8 cellular contexts compared by ENCODE assay signal in genomic region chr14:73886449-73887115, GRCh38. TPM values are rescaled to one million over a fixed set of nuclear protein-coding genes. Genes with fewer than 3 reads are reported as not detected.
DNase-seq lines count a peak whose midpoint lies in the region; ATAC-seq, FAIRE-seq and TF ChIP-seq lines count a peak whose summit lies in the region.

Gene ZNF410 (plus strand): TSS chr14:73886859. CDS start chr14:73892176, 5,317 bp downstream.

- H3K27ac Mint-ChIP-seq in Calu3 (ENCODE audit: unreplicated experiment) (peak within 1 kb of the TSS; percentile 51), mesothelial cell of epicardium (peak within 1 kb of the TSS; percentile 99)

- TF ChIP-seq CTCF in Calu3 (IDR thresholded peaks at IDR 0.05; ENCODE audit: unreplicated experiment): no peak
- TF ChIP-seq CTCF in OCI-LY1 (IDR thresholded peaks at IDR 0.05; ENCODE audit: low read length): no peak
- no peak for TF ChIP-seq CTCF in mesothelial cell of epicardium (IDR thresholded peaks at IDR 0.05; ENCODE audit: unreplicated experiment)

- H3K9ac ChIP-seq in HUES64 (ENCODE audit: low read depth, low read length) (peak within 1 kb of the TSS; percentile 78), OCI-LY1 (ENCODE audit: low read length) (peak within 1 kb of the TSS; percentile 97)

- peak; percentile 87 for ATAC-seq in GM21447 (IDR thresholded peaks at IDR 0.05; ENCODE audit: unreplicated experiment)

- H4K20me1 ChIP-seq in OCI-LY1 (ENCODE audit: insufficient read depth, low read length): no peaks in the 10 kb centered on the region

- peak; percentile 90 for DNase-seq in Calu3
- peak; percentile 88 for DNase-seq in activated CD8-positive, alpha-beta memory T cell treated with anti-CD3 and anti-CD28 coated beads, Interleukin-2, amount 50 U/mL, for 4 hours
- DNase-seq in mesothelial cell of epicardium (ENCODE audit: low spot score in 2 of 2, unreplicated experiment in 2 of 2): peak; percentile 79 to 87
- DNase-seq in stimulated activated CD8-positive, alpha-beta memory T cell treated with anti-CD3 and anti-CD28 coated beads, Interleukin-15, amount 100 ng/mL, for 48 hours (ENCODE audit: low read depth in 2 of 2): peak; percentile 94 to 96

- H3K4me1 ChIP-seq in HUES64 (ENCODE audit: insufficient read depth, low read length) (peaks cover 9% of the 10 kb centered on the region; the same call in 1 of the 2 replicates), OCI-LY1 (ENCODE audit: insufficient read depth, low read length, severe bottlenecking) (peaks cover 37% of the 10 kb centered on the region)

- under 1% methylated on average over 58 of the region's 58 CpGs for WGBS in HUES64

- no peaks in the 10 kb centered on the region for H3K9me2 ChIP-seq in OCI-LY1 (ENCODE audit: low read depth, low read length)

- H3K4me2 ChIP-seq in OCI-LY1 (ENCODE audit: low read length): peak within 1 kb of the TSS; percentile 87

- CTCF ChIA-PET in Calu3 (lab: Charles Lee): interaction anchor here (0.5 to 1.6 kb wide), 4 partner anchors 126 to 694 kb away, joined by 3 to 6 read pairs (median 4); a partner anchor contains a TSS

- intact Hi-C loops in Calu3 (cut with micrococcal nuclease; ENCODE audit: unreplicated experiment): loop anchor here (10.0 kb wide), 1 partner anchor 148 kb away; no protein-coding TSS in a partner anchor

- H3F3A ChIP-seq in OCI-LY1 (ENCODE audit: insufficient read depth, low read length): peaks cover 3% of the 10 kb centered on the region; the same call in 1 of the 2 replicates

- H3K9me3 ChIP-seq in HUES64 (ENCODE audit: insufficient read depth, low read depth, low read length) (no peaks in the 10 kb centered on the region), OCI-LY1 (ENCODE audit: low read length) (no peaks in the 10 kb centered on the region)

- H3K4me3 Mint-ChIP-seq in Calu3 (ENCODE audit: low read depth, unreplicated experiment) (peak within 1 kb of the TSS; percentile 67), mesothelial cell of epicardium (peak within 1 kb of the TSS; percentile 95)

- no TSS peak for BruUV-seq in Calu3 (replicated peaks; lab: Mats Ljungman, UMichigan)

- H3K27me3 ChIP-seq in HUES64 (ENCODE audit: insufficient read depth, low read length): no peaks in the 10 kb centered on the region
- H3K27me3 ChIP-seq in OCI-LY1 (ENCODE audit: insufficient read depth, low read length): no peaks in the 10 kb centered on the region

- peak; percentile 92 for FAIRE-seq in endometrium (lab: Jason Lieb, UNC)

- H3K4me1 Mint-ChIP-seq in Calu3 (ENCODE audit: low read depth, unreplicated experiment) (peaks cover 25% of the 10 kb centered on the region), mesothelial cell of epicardium (peaks cover 37% of the 10 kb centered on the region)

- no peaks in the 10 kb centered on the region for H3K9me3 Mint-ChIP-seq in Calu3 (ENCODE audit: low read depth, unreplicated experiment)
- no peaks in the 10 kb centered on the region for H3K9me3 Mint-ChIP-seq in mesothelial cell of epicardium

- peak within 1 kb of the TSS; percentile 71 for H2AFZ ChIP-seq in OCI-LY1 (ENCODE audit: low read length)

- H3K4me3 ChIP-seq in HUES64 (ENCODE audit: low read length) (peak within 1 kb of the TSS; percentile 91), OCI-LY1 (ENCODE audit: low read depth, low read length, poor library complexity, severe bottlenecking) (peak within 1 kb of the TSS; percentile 97)

- H3K36me3 Mint-ChIP-seq in Calu3 (ENCODE audit: insufficient read depth, unreplicated experiment): peaks cover 27% of the 10 kb centered on the region
- peaks cover 2% of the 10 kb centered on the region for H3K36me3 Mint-ChIP-seq in mesothelial cell of epicardium

- peaks cover 12% of the 10 kb centered on the region for H3K36me3 ChIP-seq in HUES64 (ENCODE audit: insufficient read depth, low read length)
- H3K36me3 ChIP-seq in OCI-LY1 (ENCODE audit: insufficient read depth, low read length): 0 out of 2 replicates have a peak, but pooled peaks cover 2% of the 10 kb centered on the region

- H3K27ac ChIP-seq in HUES64 (ENCODE audit: low read depth, low read length) (peak within 1 kb of the TSS; percentile 90), OCI-LY1 (ENCODE audit: low read depth, low read length, poor library complexity, severe bottlenecking) (peak within 1 kb of the TSS; percentile 77)

- no peaks in the 10 kb centered on the region for H3K27me3 Mint-ChIP-seq in Calu3 (ENCODE audit: unreplicated experiment)
- no peaks in the 10 kb centered on the region for H3K27me3 Mint-ChIP-seq in mesothelial cell of epicardium (ENCODE audit: low read depth)

- peaks cover 55% of the 10 kb centered on the region for H3K79me2 ChIP-seq in OCI-LY1 (ENCODE audit: insufficient read depth, low read length)

RNA-seq across cellular contexts. Expression of gene ZNF410, which starts in this region (rescaled TPM):
- total RNA-seq in Calu3 (2022): 37.6 and 39.7 TPM in 2 replicates
- polyA plus RNA-seq in HUES64 (2013, experiment 1 of 2): 23.0 TPM
- 24.0 TPM for polyA plus RNA-seq in HUES64 (2013, experiment 2 of 2)
- total RNA-seq in mesothelial cell of epicardium: 49.6 to 53.7 TPM (median 51.7 TPM) in 3 replicates

Comparison
In these comparisons a context has a peak if more than half of its experiments do, and no peak if none do; other contexts are left out.
1. Peak in every context shown above with its lines: DNase-seq, ATAC-seq, H3K4me3 ChIP-seq and H3K27ac ChIP-seq.